In the genomic region with DNA sequence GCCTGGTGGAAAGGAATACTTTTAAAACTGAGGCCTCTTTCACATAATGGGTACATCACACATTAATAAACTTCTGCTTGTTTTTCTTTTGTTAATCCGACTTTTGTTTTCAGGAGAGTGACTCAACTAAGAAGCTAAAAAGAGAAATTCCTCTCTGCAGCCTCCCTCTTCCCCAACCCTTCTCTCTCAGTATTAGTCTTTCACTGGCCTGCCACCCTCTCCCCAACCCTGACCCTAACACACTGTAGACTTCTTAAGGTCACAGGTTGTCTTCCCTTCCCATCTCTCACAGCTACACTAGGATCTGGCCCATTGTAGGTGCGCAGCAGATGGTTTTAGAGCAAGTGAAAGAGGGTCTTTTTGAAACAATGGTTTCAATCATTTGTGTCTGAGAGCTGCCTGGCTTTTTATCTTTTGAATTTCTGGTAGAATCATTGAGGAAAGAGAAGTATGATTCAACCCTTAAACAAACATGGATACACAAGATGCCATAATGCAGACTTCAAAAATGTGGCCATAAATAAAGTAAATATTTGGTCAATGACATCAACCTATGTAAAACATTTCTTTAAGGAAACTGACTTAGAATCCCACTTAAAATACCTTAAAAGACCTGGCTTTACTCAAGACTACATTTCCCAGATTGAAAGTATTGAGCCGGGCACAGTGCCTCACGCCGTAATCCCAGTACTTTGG, we compare ENCODE assay signal across 18 cellular contexts. TPM values are rescaled to one million over a fixed set of nuclear protein-coding genes. Genes with fewer than 3 reads are reported as not detected.
DNase-seq lines count a peak whose midpoint lies in the region; ATAC-seq and TF ChIP-seq lines count a peak whose summit lies in the region.
"Had no signal": no experiment of that assay in that cellular context is flagged by ENCODE, and none has a peak within 500 bp of the region (broad histone marks: within the 10 kb centered on the region; RNA-seq: fewer than 3 reads in every experiment).

No MANE protein-coding gene starts in this region.

- ATAC-seq in PC-3: peak; percentile 84
- ATAC-seq in mucosa of descending colon: peak; percentile 76
- ATAC-seq in GM21381 (IDR thresholded peaks at IDR 0.05; ENCODE audit: unreplicated experiment): no peak
- ATAC-seq: activated T-helper 17 cell treated with anti-CD3 and anti-CD28 coated beads, Interleukin-2, amount 50 U/mL, for 72 hours; CD8-positive, alpha-beta T cell had no signal

- no peak for TF ChIP-seq EP300 in suprapubic skin (IDR thresholded peaks at IDR 0.05)

- H3K4me1 ChIP-seq in PC-3 (ENCODE audit: insufficient read depth, low read length): peaks cover 13% of the 10 kb centered on the region
- H3K4me1 ChIP-seq in mucosa of descending colon (ENCODE audit: low read depth): peaks cover 8% of the 10 kb centered on the region
- no peaks in the 10 kb centered on the region for H3K4me1 ChIP-seq in suprapubic skin

- TF ChIP-seq CTCF in C4-2B (conservative IDR thresholded peaks at IDR 0.05): no peak
- TF ChIP-seq CTCF in PC-3 (conservative IDR thresholded peaks at IDR 0.05; ENCODE audit: low read depth, low read length): no peak
- no peak for TF ChIP-seq CTCF in mucosa of descending colon (IDR thresholded peaks at IDR 0.05)
- no peak for TF ChIP-seq CTCF in suprapubic skin (IDR thresholded peaks at IDR 0.05)

- H3K4me2 ChIP-seq in PC-3 (ENCODE audit: low read length): peak overlapping the region; percentile 74

- WGBS in suprapubic skin: 70% methylated on average over 5 of the region's 5 CpGs

- H3K4me3 ChIP-seq in PC-3 (ENCODE audit: low read length) (no peak overlapping the region), mucosa of descending colon (no peak overlapping the region), suprapubic skin (no peak overlapping the region)

- TF ChIP-seq POLR2A in suprapubic skin (IDR thresholded peaks at IDR 0.05): no peak

- H3K9me3 ChIP-seq in PC-3 (ENCODE audit: low read length): no peaks in the 10 kb centered on the region
- no peaks in the 10 kb centered on the region for H3K9me3 ChIP-seq in mucosa of descending colon
- H3K9me3 ChIP-seq in suprapubic skin: no peaks in the 10 kb centered on the region

- peaks cover 7% of the 10 kb centered on the region for H3F3A ChIP-seq in PC-3 (ENCODE audit: low read length, unreplicated experiment)

- BruUV-seq in PC-3 (replicated peaks; lab: Mats Ljungman, UMichigan): no TSS peak

- H4K20me1 ChIP-seq in PC-3 (ENCODE audit: low read length): no peaks in the 10 kb centered on the region

- H3K79me2 ChIP-seq in PC-3 (ENCODE audit: low read length): no peaks in the 10 kb centered on the region

- H3K27me3 ChIP-seq in PC-3 (ENCODE audit: low read length): no peaks in the 10 kb centered on the region
- no peaks in the 10 kb centered on the region for H3K27me3 ChIP-seq in suprapubic skin

- intact Hi-C loops in PC-3 (cut with micrococcal nuclease) (loop anchor here (2.0 to 10.0 kb wide), 3 partner anchors 54 to 266 kb away; no protein-coding TSS in a partner anchor), mucosa of descending colon (cut with DNase I, micrococcal nuclease) (no loop called here)

- no peaks in the 10 kb centered on the region for H3K36me3 ChIP-seq in PC-3 (ENCODE audit: low read depth, low read length)
- H3K36me3 ChIP-seq in mucosa of descending colon (ENCODE audit: low read depth): no peaks in the 10 kb centered on the region
- no peaks in the 10 kb centered on the region for H3K36me3 ChIP-seq in suprapubic skin

- POLR2A ChIA-PET in PC-3 (lab: Charles Lee; ENCODE audit: unreplicated experiment): no interaction called here

- H2AFZ ChIP-seq in PC-3 (ENCODE audit: low read length): peak overlapping the region; percentile 46; the same call in 1 of the 2 replicates

- H3K9ac ChIP-seq in PC-3 (ENCODE audit: low read length): peak overlapping the region; percentile 37; the same call in 1 of the 2 replicates

- CTCF ChIA-PET in PC-3 (lab: Charles Lee): no interaction called here

- peak overlapping the region; percentile 47 for H3K27ac ChIP-seq in C4-2B
- H3K27ac ChIP-seq in PC-3 (ENCODE audit: low read length): peak overlapping the region; percentile 96
- H3K27ac ChIP-seq in suprapubic skin: no peak overlapping the region

- DNase-seq in PC-3: peak; percentile 91
- peak; percentile 12 for DNase-seq in dermis blood vessel endothelial cell
- DNase-seq in mucosa of descending colon: no peak
- DNase-seq in suprapubic skin (ENCODE audit: low spot score in 2 of 2): no peak
- DNase-seq in NK-92 treated with Interleukin-12 subunit alpha and Interleukin-12 subunit beta, amount 100 ng/mL, for 24 hours (lab: John Stamatoyannopoulos, UW): no peak
- DNase-seq in NCI-H146 (lab: John Stamatoyannopoulos, UW): no peak
- DNase-seq: CD8-positive, alpha-beta T cell; NCI-H2081 treated with DMSO at 0.1 percent for 48 hours; NCI-H524 treated with DMSO at 0.1 percent for 48 hours; retina; SIG-M5; stimulated activated naive CD4-positive, alpha-beta T cell treated with Interleukin-2 at 50 U/mL for 16 hours had no signal

- H3K9me2 ChIP-seq in PC-3 (replicated peaks; ENCODE audit: low read length): no peaks in the 10 kb centered on the region

RNA-seq across cellular contexts. Expression of a gene that starts 17.9 kb away (rescaled TPM):
- total RNA-seq in PC-3 (2014; rRNA removed) (1.5 TPM in 2 replicates), dermis blood vessel endothelial cell (not detected in 2 replicates), mucosa of descending colon (10 to 100 TPM; 17.4 to 36.3 (median 28.7) TPM), suprapubic skin (1 to 10 TPM in 1 of 4 donors, under 1 TPM in 3; 0.36 to 1.3 (median 0.77) TPM)
- total RNA-seq: activated CD8-positive, alpha-beta memory T cell treated with anti-CD3 and anti-CD28 coated beads for 36 hours; activated T-helper 17 cell treated with anti-CD3 and anti-CD28 coated beads, Interleukin-2, amount 50 U/mL, for 72 hours; CD8-positive, alpha-beta T cell; Daoy; epithelial cell of proximal tubule had no signal

RNA-seq across cellular contexts. Expression of a gene that starts 52.1 kb away (rescaled TPM):
- total RNA-seq in PC-3 (2014; rRNA removed) (62.6 and 63.6 TPM in 2 replicates), dermis blood vessel endothelial cell (18.9 and 100 TPM in 2 replicates), mucosa of descending colon (10 to 100 TPM in 1 of 3 donors, 1 to 10 TPM in 2; 1.3 to 11.7 (median 2.4) TPM), suprapubic skin (1 to 10 TPM; 1.4 to 4.3 (median 2.8) TPM)

RNA-seq across cellular contexts. Expression of a gene that starts 52.5 kb away (rescaled TPM):
- total RNA-seq in PC-3 (2014; rRNA removed): 4.4 and 8.5 TPM in 2 replicates
- not detected in 2 replicates for total RNA-seq in dermis blood vessel endothelial cell
- total RNA-seq in mucosa of descending colon: 1 to 10 TPM; 5.2 to 7.0 (median 6.6) TPM
- total RNA-seq in suprapubic skin: 10 to 100 TPM in 3 of 4 donors, 1 to 10 TPM in 1; 8.5 to 32.7 (median 18.2) TPM
- total RNA-seq: activated CD8-positive, alpha-beta memory T cell treated with anti-CD3 and anti-CD28 coated beads for 36 hours; activated T-helper 17 cell treated with anti-CD3 and anti-CD28 coated beads, Interleukin-2, amount 50 U/mL, for 72 hours; CD8-positive, alpha-beta T cell; Daoy had no signal

Comparison
In these comparisons a context has a peak if more than half of its experiments do, and no peak if none do; other contexts are left out.
1. DNase-seq: peak in PC-3 (single experiment) and dermis blood vessel endothelial cell (single experiment); none in mucosa of descending colon (0 of 3), suprapubic skin (0 of 2), NK-92 treated with Interleukin-12 subunit alpha and Interleukin-12 subunit beta, amount 100 ng/mL, for 24 hours (single experiment) and NCI-H146 (single experiment).